Comparison of ENCODE assay signal across 15 cellular contexts in the genomic region with DNA sequence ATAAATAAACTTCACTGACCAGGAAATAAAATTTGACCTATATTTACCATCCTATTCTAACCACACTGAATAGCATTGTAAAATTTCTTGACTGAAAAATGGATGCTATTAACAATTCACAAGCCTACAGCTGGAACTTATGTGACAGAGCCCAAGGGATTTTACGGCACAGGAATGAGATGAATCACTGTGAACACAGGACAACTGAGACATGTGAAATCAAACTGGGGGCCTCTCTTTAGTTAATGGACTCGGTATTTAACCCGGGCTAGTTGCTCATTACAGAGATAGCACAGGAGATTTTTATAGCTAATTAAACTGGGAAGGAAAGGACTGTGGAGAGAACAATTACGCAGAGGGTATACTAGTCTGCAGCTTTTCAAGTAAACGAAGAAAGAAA.
DNase-seq lines count a peak whose midpoint lies in the region; ATAC-seq, FAIRE-seq and TF ChIP-seq lines count a peak whose summit lies in the region.
"Had no signal": no experiment of that assay in that cellular context is flagged by ENCODE, and none has a peak within 500 bp of the region (broad histone marks: within the 10 kb centered on the region; RNA-seq: fewer than 3 reads in every experiment).

No MANE protein-coding gene starts in this region.

- intact Hi-C loops in A673 (cut with micrococcal nuclease; ENCODE audit: unreplicated experiment) = no loop called here
- intact Hi-C loops in HepG2 (cut with micrococcal nuclease; ENCODE audit: unreplicated experiment) = no loop called here

- FAIRE-seq in HepG2 (lab: Jason Lieb, UNC) = no peak
- FAIRE-seq: GM12892, H1 had no signal

- ATAC-seq in HepG2 (peak; percentile 88), HG03139 (IDR thresholded peaks at IDR 0.05; ENCODE audit: unreplicated experiment) (no peak), HG03571 (IDR thresholded peaks at IDR 0.05; ENCODE audit: unreplicated experiment) (no peak), GM21529 (IDR thresholded peaks at IDR 0.05; ENCODE audit: unreplicated experiment) (no peak)
- ATAC-seq: gastrocnemius medialis, WTC11 had no signal

- H3K4me3 ChIP-seq in A673 (ENCODE audit: low read depth, low read length, poor library complexity, severe bottlenecking) (no peak overlapping the region), choroid plexus epithelial cell (ENCODE audit: low read depth, low read length) (no peak overlapping the region), HepG2 (replicated peaks in 1 of 3; ENCODE audit: insufficient read depth in 1 of 3, low read depth in 2 of 3, low read length in 3 of 3) (peak overlapping the region; percentile 51 to 77 (median 63); a peak in 5 of 6 replicates)
- H3K4me3 ChIP-seq: gastrocnemius medialis had no signal

- CTCF ChIA-PET in A673 (lab: Charles Lee) (no interaction called here), HepG2 (lab: Yijun Ruan, JAX; ENCODE audit: low intra/inter-chr PET ratio, low total read pairs) (no interaction called here)

- no peaks in the 10 kb centered on the region for H4K20me1 ChIP-seq in HepG2 (ENCODE audit: insufficient read depth, low read length)

- TF ChIP-seq EP300 in HepG2 (IDR thresholded peaks at IDR 0.05; ENCODE audit: low read depth in 2 of 2, low read length in 2 of 2) = no peak
- TF ChIP-seq EP300 in HepG2 (CRISPR knock-in tag; IDR thresholded peaks at IDR 0.05; ENCODE audit: borderline replicate concordance) = no peak

- BruUV-seq in A673 (replicated peaks; lab: Mats Ljungman, UMichigan) (no TSS peak), HepG2 (replicated peaks; lab: Mats Ljungman, UMichigan) (no TSS peak)

- H3K36me3 ChIP-seq in A673 (ENCODE audit: insufficient read depth, low read length, poor library complexity, severe bottlenecking) (no peaks in the 10 kb centered on the region), HepG2 (replicated peaks in 1 of 2; ENCODE audit: control insufficient read depth in 1 of 2, insufficient read depth in 2 of 2, low read length in 2 of 2) (no peaks in the 10 kb centered on the region; a peak in 1 of 5 replicates)
- H3K36me3 ChIP-seq: gastrocnemius medialis had no signal

- DNase-seq in A673 (ENCODE audit: low spot score) (peak; percentile 23), HK-2 (ENCODE audit: unreplicated experiment) (peak; percentile 18), choroid plexus epithelial cell (ENCODE audit: low read depth) (peak; percentile 18), HepG2 (ENCODE audit: low spot score) (peak; percentile 74), NCI-H82 (lab: John Stamatoyannopoulos, UW) (no peak)
- DNase-seq: DND-41; gastrocnemius medialis; NCI-H2081; stimulated activated CD8-positive, alpha-beta memory T cell treated with anti-CD3 and anti-CD28 coated beads, Interleukin-4, amount 100 ng/mL, for 48 hours had no signal

- H3K27ac ChIP-seq in A673 (ENCODE audit: low read depth, low read length, poor library complexity, severe bottlenecking) = no peak overlapping the region
- peak overlapping the region; percentile 89 for H3K27ac ChIP-seq in HepG2 (ENCODE audit: extremely low read length, insufficient read depth, low read length)
- H3K27ac ChIP-seq: gastrocnemius medialis had no signal

- H3K4me1 ChIP-seq in A673 (ENCODE audit: insufficient read depth, low read length, poor library complexity, severe bottlenecking) (no peaks in the 10 kb centered on the region), HepG2 (ENCODE audit: insufficient read depth, low read length) (peaks cover 70% of the 10 kb centered on the region)
- H3K4me1 ChIP-seq: gastrocnemius medialis had no signal

- peaks cover 37% of the 10 kb centered on the region for H3K79me2 ChIP-seq in HepG2 (ENCODE audit: insufficient read depth, low read length)

- no peak overlapping the region for H2AFZ ChIP-seq in HepG2 (ENCODE audit: low read length)

- in situ Hi-C loops in HepG2 (cut with HindIII; ENCODE audit: extremely low pct_ligation_motif_present, low pct_unique_long_range_greater_than_20kb) = no loop called here

- no peak for TF ChIP-seq RAD21 in HepG2 (CRISPR knock-in tag; IDR thresholded peaks at IDR 0.05)

- TF ChIP-seq CTCF in A673 (conservative IDR thresholded peaks at IDR 0.05; ENCODE audit: low read depth, low read length) (no peak), choroid plexus epithelial cell (conservative IDR thresholded peaks at IDR 0.05; ENCODE audit: low read depth, low read length) (no peak), HepG2 (CRISPR knock-in tag; IDR thresholded peaks at IDR 0.05) (no peak)

- POLR2A ChIA-PET in A673 (lab: Charles Lee; ENCODE audit: low non-redundant PET) (no interaction called here), HepG2 (lab: Yijun Ruan, JAX) (interaction anchor here (0.9 to 1.1 kb wide), 2 partner anchors 19 to 28 kb away, joined by 3 read pairs; no protein-coding TSS in a partner anchor)

- 6% methylated on average over 5 of the region's 5 CpGs for WGBS in HepG2 (ENCODE audit: low lambda C conversion rate)

- H3K9ac ChIP-seq in HepG2 (ENCODE audit: insufficient read depth, low read depth, low read length) = peak overlapping the region; percentile 71

- peak overlapping the region; percentile 76 for H3K4me2 ChIP-seq in HepG2 (ENCODE audit: low read depth, low read length)

- H3K9me3 ChIP-seq in A673 (ENCODE audit: low read depth, low read length, poor library complexity, severe bottlenecking) (no peaks in the 10 kb centered on the region), HepG2 (ENCODE audit: low read length) (no peaks in the 10 kb centered on the region)
- H3K9me3 ChIP-seq: gastrocnemius medialis had no signal

- no peak for TF ChIP-seq POLR2A in HepG2 (IDR thresholded peaks at IDR 0.05; ENCODE audit: insufficient read depth in 1 of 2, low read depth in 2 of 2, low read length in 2 of 2)

- H3K27me3 ChIP-seq in A673 (replicated peaks; ENCODE audit: insufficient read depth, low read depth, low read length, poor library complexity) (no peaks in the 10 kb centered on the region), HepG2 (ENCODE audit: control insufficient read depth in 1 of 2, insufficient read depth in 2 of 2, low read length in 2 of 2) (no peaks in the 10 kb centered on the region)
- H3K27me3 ChIP-seq: gastrocnemius medialis had no signal

TF ChIP-seq in HepG2, 621 proteins besides CTCF, POLR2A, EP300 and RAD21 (continues in another document):
- TF ChIP-seq, protein P1, sequence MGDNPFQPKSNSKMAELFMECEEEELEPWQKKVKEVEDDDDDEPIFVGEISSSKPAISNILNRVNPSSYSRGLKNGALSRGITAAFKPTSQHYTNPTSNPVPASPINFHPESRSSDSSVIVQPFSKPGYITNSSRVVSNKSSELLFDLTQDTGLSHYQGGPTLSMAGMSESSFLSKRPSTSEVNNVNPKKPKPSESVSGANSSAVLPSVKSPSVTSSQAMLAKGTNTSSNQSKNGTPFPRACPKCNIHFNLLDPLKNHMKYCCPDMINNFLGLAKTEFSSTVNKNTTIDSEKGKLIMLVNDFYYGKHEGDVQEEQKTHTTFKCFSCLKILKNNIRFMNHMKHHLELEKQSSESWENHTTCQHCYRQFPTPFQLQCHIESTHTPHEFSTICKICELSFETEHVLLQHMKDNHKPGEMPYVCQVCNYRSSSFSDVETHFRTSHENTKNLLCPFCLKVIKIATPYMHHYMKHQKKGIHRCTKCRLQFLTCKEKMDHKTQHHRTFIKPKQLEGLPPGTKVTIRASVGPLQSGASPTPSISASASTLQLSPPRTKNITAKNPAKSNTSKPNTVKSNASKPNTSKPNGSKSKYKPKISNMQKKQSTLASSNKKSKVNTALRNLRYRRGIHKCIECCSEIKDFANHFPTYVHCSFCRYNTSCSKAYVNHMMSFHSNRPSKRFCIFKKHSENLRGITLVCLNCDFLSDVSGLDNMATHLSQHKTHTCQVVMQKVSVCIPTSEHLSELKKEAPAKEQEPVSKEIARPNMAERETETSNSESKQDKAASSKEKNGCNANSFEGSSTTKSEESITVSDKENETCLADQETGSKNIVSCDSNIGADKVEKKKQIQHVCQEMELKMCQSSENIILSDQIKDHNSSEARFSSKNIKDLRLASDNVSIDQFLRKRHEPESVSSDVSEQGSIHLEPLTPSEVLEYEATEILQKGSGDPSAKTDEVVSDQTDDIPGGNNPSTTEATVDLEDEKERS (CRISPR knock-in tag; IDR thresholded peaks at IDR 0.05) = no peak
- TF ChIP-seq ZNF598 (CRISPR knock-in tag; IDR thresholded peaks at IDR 0.05; ENCODE audit: borderline replicate concordance) = no peak
- no peak for TF ChIP-seq FLYWCH1 (CRISPR knock-in tag; IDR thresholded peaks at IDR 0.05)
- no peak for TF ChIP-seq NR2F1 (CRISPR knock-in tag; IDR thresholded peaks at IDR 0.05)
- no peak for TF ChIP-seq ZNF484 (CRISPR knock-in tag; IDR thresholded peaks at IDR 0.05; ENCODE audit: borderline replicate concordance, low read depth)
- TF ChIP-seq, protein P2, sequence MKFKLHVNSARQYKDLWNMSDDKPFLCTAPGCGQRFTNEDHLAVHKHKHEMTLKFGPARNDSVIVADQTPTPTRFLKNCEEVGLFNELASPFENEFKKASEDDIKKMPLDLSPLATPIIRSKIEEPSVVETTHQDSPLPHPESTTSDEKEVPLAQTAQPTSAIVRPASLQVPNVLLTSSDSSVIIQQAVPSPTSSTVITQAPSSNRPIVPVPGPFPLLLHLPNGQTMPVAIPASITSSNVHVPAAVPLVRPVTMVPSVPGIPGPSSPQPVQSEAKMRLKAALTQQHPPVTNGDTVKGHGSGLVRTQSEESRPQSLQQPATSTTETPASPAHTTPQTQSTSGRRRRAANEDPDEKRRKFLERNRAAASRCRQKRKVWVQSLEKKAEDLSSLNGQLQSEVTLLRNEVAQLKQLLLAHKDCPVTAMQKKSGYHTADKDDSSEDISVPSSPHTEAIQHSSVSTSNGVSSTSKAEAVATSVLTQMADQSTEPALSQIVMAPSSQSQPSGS (CRISPR knock-in tag; IDR thresholded peaks at IDR 0.05) = no peak
- TF ChIP-seq, protein P3, sequence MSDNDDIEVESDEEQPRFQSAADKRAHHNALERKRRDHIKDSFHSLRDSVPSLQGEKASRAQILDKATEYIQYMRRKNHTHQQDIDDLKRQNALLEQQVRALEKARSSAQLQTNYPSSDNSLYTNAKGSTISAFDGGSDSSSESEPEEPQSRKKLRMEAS (IDR thresholded peaks at IDR 0.05) = no peak
- TF ChIP-seq, protein P4, sequence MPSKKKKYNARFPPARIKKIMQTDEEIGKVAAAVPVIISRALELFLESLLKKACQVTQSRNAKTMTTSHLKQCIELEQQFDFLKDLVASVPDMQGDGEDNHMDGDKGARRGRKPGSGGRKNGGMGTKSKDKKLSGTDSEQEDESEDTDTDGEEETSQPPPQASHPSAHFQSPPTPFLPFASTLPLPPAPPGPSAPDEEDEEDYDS (CRISPR knock-in tag; IDR thresholded peaks at IDR 0.05) = 0 out of 2 replicates have a peak, but pooled peaks have one; percentile 5
- TF ChIP-seq ZZZ3 (CRISPR knock-in tag; IDR thresholded peaks at IDR 0.05; ENCODE audit: borderline replicate concordance) = no peak
- no peak for TF ChIP-seq KDM6A (CRISPR knock-in tag; IDR thresholded peaks at IDR 0.05; ENCODE audit: low read depth)
- TF ChIP-seq SOX6 (IDR thresholded peaks at IDR 0.05) = no peak
- peak; percentile 32; the same call in 1 of the 2 replicates for TF ChIP-seq SOX6 (CRISPR knock-in tag; IDR thresholded peaks at IDR 0.05)

Comparison
In these comparisons a context has a peak if more than half of its experiments do, and no peak if none do; other contexts are left out.
1. H3K4me3 ChIP-seq: peak in HepG2 (3 of 3); none in A673 (single experiment) and choroid plexus epithelial cell (single experiment).